ENCODE assay signal across 13 cellular contexts in genomic region chr1:226995966-226996332, GRCh38. TPM values are rescaled to one million over a fixed set of nuclear protein-coding genes. Genes with fewer than 3 reads are reported as not detected.
DNase-seq lines count a peak whose midpoint lies in the region; ATAC-seq and TF ChIP-seq lines count a peak whose summit lies in the region.
"Had no signal": no experiment of that assay in that cellular context is flagged by ENCODE, and none has a peak within 500 bp of the region (broad histone marks: within the 10 kb centered on the region; RNA-seq: fewer than 3 reads in every experiment).

No MANE protein-coding gene starts in this region.

- DNase-seq in nephron progenitor cell (no peak), Right ventricle myocardium inferior (ENCODE audit: missing footprints) (no peak), mesenteric fat pad (ENCODE audit: low spot score) (no peak), SHP77 (lab: John Stamatoyannopoulos, UW) (no peak), right atrium auricular region (ENCODE audit: low spot score) (no peak)
- DNase-seq: activated CD4-positive, alpha-beta T cell treated with anti-CD3 and anti-CD28 coated beads, Interleukin-2, amount 50 U/mL, for 4 hours; DMS153; hippocampal formation had no signal

- peaks cover 53% of the 10 kb centered on the region for H3K4me1 Mint-ChIP-seq in nephron progenitor cell

- H3K27me3 ChIP-seq in right atrium auricular region: no peaks in the 10 kb centered on the region
- H3K27me3 ChIP-seq: SJSA1 had no signal

- H3K4me3 Mint-ChIP-seq in nephron progenitor cell: no peak overlapping the region

- peak overlapping the region; percentile 68 for H3K27ac Mint-ChIP-seq in nephron progenitor cell

- TF ChIP-seq CTCF in nephron progenitor cell (IDR thresholded peaks at IDR 0.05): no peak
- TF ChIP-seq CTCF in right atrium auricular region (IDR thresholded peaks at IDR 0.05): no peak

- H3K9me3 ChIP-seq in right atrium auricular region: no peaks in the 10 kb centered on the region
- H3K9me3 ChIP-seq: SJSA1 had no signal

- H3K4me1 ChIP-seq in right atrium auricular region: peaks cover 0 to 22% of the 10 kb centered on the region in 2 donors
- H3K4me1 ChIP-seq: SJSA1 had no signal

- ATAC-seq in GM19035 (IDR thresholded peaks at IDR 0.05; ENCODE audit: unreplicated experiment) (peak; percentile 71), GM21737 (IDR thresholded peaks at IDR 0.05; ENCODE audit: unreplicated experiment) (peak; percentile 49), HG03103 (IDR thresholded peaks at IDR 0.05; ENCODE audit: low read depth, unreplicated experiment) (peak; percentile 50), Right ventricle myocardium inferior (no peak)

- no peak overlapping the region for H3K27ac ChIP-seq in right atrium auricular region
- H3K27ac ChIP-seq: KMS-11, SJSA1 had no signal

- H3K9me3 Mint-ChIP-seq in nephron progenitor cell: peaks cover 29% of the 10 kb centered on the region

- intact Hi-C loops in Right ventricle myocardium inferior (cut with DNase I): no loop called here

- H3K4me3 ChIP-seq in right atrium auricular region: no peak overlapping the region
- H3K4me3 ChIP-seq: SJSA1 had no signal

- peaks cover 40% of the 10 kb centered on the region for H3K36me3 Mint-ChIP-seq in nephron progenitor cell (ENCODE audit: low read depth)

- H3K27me3 Mint-ChIP-seq in nephron progenitor cell (ENCODE audit: low read depth, poor library complexity): no peaks in the 10 kb centered on the region

- no peaks in the 10 kb centered on the region for H3K36me3 ChIP-seq in right atrium auricular region

RNA-seq across cellular contexts. Expression of gene COQ8A, which starts 55.9 kb away (rescaled TPM):
- total RNA-seq in Right ventricle myocardium inferior (412 TPM), mesenteric fat pad (62.0 TPM), right atrium auricular region (100 to 1,000 TPM; 158 to 253 TPM)
